In the genomic region with DNA sequence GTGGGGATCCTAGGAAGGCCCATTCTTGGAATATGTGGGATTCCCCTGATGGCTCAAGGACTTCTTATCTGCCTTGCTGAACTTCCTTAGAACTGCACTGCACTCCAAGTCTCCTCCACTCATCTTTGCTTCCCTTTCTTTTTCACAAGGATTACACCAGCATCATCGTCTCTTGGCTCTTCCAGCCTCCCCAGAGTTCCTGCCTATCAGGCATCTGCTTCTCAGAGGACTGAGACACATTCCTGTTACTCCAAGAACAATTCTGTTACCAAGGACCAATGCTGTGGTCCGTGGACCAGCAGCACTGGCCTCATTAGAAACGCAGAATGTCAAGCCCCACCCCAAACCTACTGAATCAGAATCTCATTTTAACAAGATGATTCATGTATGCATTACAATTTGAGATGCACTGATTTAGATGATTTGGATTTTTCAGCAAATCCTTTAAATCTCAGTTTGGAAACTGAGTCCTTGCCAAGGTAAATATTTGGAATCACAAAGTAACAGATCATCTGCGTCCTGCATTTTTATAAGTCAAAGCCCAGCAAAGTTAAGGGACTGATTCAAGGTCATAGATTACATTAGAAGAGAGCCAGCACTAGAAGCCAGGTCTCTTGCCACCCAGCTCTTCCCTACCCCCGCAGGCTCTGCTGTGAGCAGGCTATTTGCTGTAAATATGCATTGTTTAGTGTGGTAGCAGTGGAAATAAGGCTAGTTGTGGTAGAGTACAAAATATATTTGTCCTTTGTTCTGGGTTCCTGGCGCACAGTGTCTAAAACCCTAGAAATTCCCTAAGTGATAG, we compare ENCODE assay signal across 13 cellular contexts.
DNase-seq lines count a peak whose midpoint lies in the region; TF ChIP-seq lines count a peak whose summit lies in the region.
"Had no signal": no experiment of that assay in that cellular context is flagged by ENCODE, and none has a peak within 500 bp of the region (broad histone marks: within the 10 kb centered on the region; RNA-seq: fewer than 3 reads in every experiment).

No MANE protein-coding gene starts in this region.

- TF ChIP-seq CTCF in WI38 (IDR thresholded peaks at IDR 0.05; ENCODE audit: low read depth, low read length) (no peak), fibroblast of the aortic adventitia (IDR thresholded peaks at IDR 0.05; ENCODE audit: insufficient read depth, low read length) (no peak), osteocyte (IDR thresholded peaks at IDR 0.05) (no peak)

- peak overlapping the region; percentile 86 for H3K27ac Mint-ChIP-seq in osteocyte (ENCODE audit: unreplicated experiment)

- H3K4me1 Mint-ChIP-seq in osteocyte (ENCODE audit: unreplicated experiment) = peaks cover 39% of the 10 kb centered on the region

- no peaks in the 10 kb centered on the region for H3K27me3 Mint-ChIP-seq in osteocyte (ENCODE audit: unreplicated experiment)

- peak overlapping the region; percentile 57 for H3K4me3 ChIP-seq in WI38 (ENCODE audit: low read depth, low read length)
- H3K4me3 ChIP-seq in fibroblast of the aortic adventitia (ENCODE audit: low read depth, low read length) = no peak overlapping the region
- H3K4me3 ChIP-seq: right lobe of liver had no signal

- no peak overlapping the region for H3K4me3 Mint-ChIP-seq in osteocyte (ENCODE audit: unreplicated experiment)

- peak; percentile 49 for DNase-seq in ELF-1 (ENCODE audit: low read depth, low spot score)
- peak; percentile 92 for DNase-seq in fibroblast of the aortic adventitia (ENCODE audit: low read depth)
- DNase-seq in osteocyte (ENCODE audit: extremely low spot score, unreplicated experiment) = no peak
- no peak for DNase-seq in GOT3 (lab: John Stamatoyannopoulos, UW)
- no peak for DNase-seq in NCI-H2107 treated with DMSO at 0.1 percent for 48 hours (lab: John Stamatoyannopoulos, UW; ENCODE audit: unreplicated experiment)
- no peak for DNase-seq in OCI-M2 (lab: John Stamatoyannopoulos, UW; ENCODE audit: unreplicated experiment)
- no peak for DNase-seq in SHP77 treated with DMSO at 0.1 percent for 48 hours (lab: John Stamatoyannopoulos, UW)
- DNase-seq: Calu3; effector CD8-positive, alpha-beta T cell; kidney; NCI-H1417; right lobe of liver had no signal

- peaks cover 25% of the 10 kb centered on the region for H3K36me3 Mint-ChIP-seq in osteocyte (ENCODE audit: unreplicated experiment)

- no peaks in the 10 kb centered on the region for H3K9me3 Mint-ChIP-seq in osteocyte (ENCODE audit: unreplicated experiment)

Comparison
In these comparisons a context has a peak if more than half of its experiments do, and no peak if none do; other contexts are left out.
1. DNase-seq: peak in ELF-1 (single experiment) and fibroblast of the aortic adventitia (single experiment); none in osteocyte (single experiment), GOT3 (single experiment), NCI-H2107 treated with DMSO at 0.1 percent for 48 hours (single experiment), OCI-M2 (single experiment) and SHP77 treated with DMSO at 0.1 percent for 48 hours (single experiment).